31 cellular contexts compared by ENCODE assay signal in the genomic region with DNA sequence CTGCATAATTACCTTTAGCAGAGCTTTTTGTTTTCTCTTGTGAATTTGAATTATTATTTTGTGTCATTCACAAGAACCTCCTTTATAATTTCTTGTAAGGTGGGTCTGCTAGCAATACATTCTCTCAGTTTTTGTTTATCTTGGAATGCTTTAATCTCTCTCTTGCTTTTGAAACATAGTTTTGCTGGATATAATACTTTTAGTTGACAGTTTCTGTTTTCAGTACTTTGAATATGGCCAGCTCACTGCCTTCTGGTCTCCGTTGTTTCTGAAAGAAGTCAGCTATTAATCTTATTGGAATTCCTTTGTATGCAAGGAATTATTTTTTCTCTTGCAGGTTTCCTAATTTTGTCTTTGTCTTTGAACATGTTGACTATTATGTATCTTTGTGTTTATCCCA.
DNase-seq lines count a peak whose midpoint lies in the region; ATAC-seq and TF ChIP-seq lines count a peak whose summit lies in the region.
"Had no signal": no experiment of that assay in that cellular context is flagged by ENCODE, and none has a peak within 500 bp of the region (broad histone marks: within the 10 kb centered on the region; RNA-seq: fewer than 3 reads in every experiment).

No MANE protein-coding gene starts in this region.

- H3K4me1 ChIP-seq in HEK293 (ENCODE audit: control insufficient read depth, insufficient read depth, low read length) (no peaks in the 10 kb centered on the region), endodermal cell (ENCODE audit: control insufficient read depth, insufficient read depth, low read length) (no peaks in the 10 kb centered on the region)
- H3K4me1 ChIP-seq: A549; BE2C; BLaER1; BLaER1 treated with 17β-estradiol and CSF1 and Interleukin-3, amounts not matched to agents 10 nM and 100 nM; Caco-2 had no signal

- H3K27ac ChIP-seq in HEK293 (ENCODE audit: extremely low read depth, low read depth, low read length) (no peak overlapping the region), endodermal cell (ENCODE audit: low read depth, low read length) (no peak overlapping the region)
- H3K27ac ChIP-seq: 22Rv1; A549; BLaER1; BLaER1 treated with 17β-estradiol and CSF1 and Interleukin-3, amounts not matched to agents 10 nM and 100 nM; C4-2B had no signal

- WGBS in endodermal cell (ENCODE audit: insufficient coverage in 1 of 2, insufficient read length in 1 of 2), 2 experiments: 100% methylated on average over 1 of the region's 1 CpG; no CpG with 5 or more reads in 1 of the 2 experiments

- H3K27ac Mint-ChIP-seq in endodermal cell: no peak overlapping the region
- no peak overlapping the region for H3K27ac Mint-ChIP-seq in activated naive CD4-positive, alpha-beta T cell treated with anti-CD3 and anti-CD28 coated beads, Interleukin-2, amount 50 U/mL, for 72 hours
- H3K27ac Mint-ChIP-seq: B cell; CD14-positive monocyte; CD4-positive, alpha-beta memory T cell; CD4-positive, alpha-beta T cell; CD4-positive, CD25-positive, alpha-beta regulatory T cell; CD8-positive, alpha-beta memory T cell; CD8-positive, alpha-beta T cell had no signal

- peaks cover 12% of the 10 kb centered on the region for H3K9me3 Mint-ChIP-seq in endodermal cell
- H3K9me3 Mint-ChIP-seq in activated naive CD4-positive, alpha-beta T cell treated with anti-CD3 and anti-CD28 coated beads, Interleukin-2, amount 50 U/mL, for 72 hours: peaks cover 17 to 23% of the 10 kb centered on the region in 2 donors

- no peaks in the 10 kb centered on the region for H3K4me1 Mint-ChIP-seq in endodermal cell
- H3K4me1 Mint-ChIP-seq: B cell; CD14-positive monocyte; CD4-positive, alpha-beta memory T cell; CD4-positive, CD25-positive, alpha-beta regulatory T cell; CD8-positive, alpha-beta memory T cell had no signal

- no peaks in the 10 kb centered on the region for H3K27me3 ChIP-seq in endodermal cell (ENCODE audit: control insufficient read depth, insufficient read depth, low read length, poor library complexity, severe bottlenecking)
- H3K27me3 ChIP-seq: BE2C; BLaER1; BLaER1 treated with 17β-estradiol and CSF1 and Interleukin-3, amounts not matched to agents 10 nM and 100 nM had no signal

- H3K9me3 ChIP-seq in HEK293 (ENCODE audit: control insufficient read depth, insufficient read depth, low read depth, low read length): no peaks in the 10 kb centered on the region
- peaks cover 28% of the 10 kb centered on the region for H3K9me3 ChIP-seq in endodermal cell (ENCODE audit: control insufficient read depth, low read length)
- H3K9me3 ChIP-seq: BE2C, Caco-2 had no signal

- H3K9ac ChIP-seq in endodermal cell (ENCODE audit: extremely low read depth, low read length, poor library complexity, severe bottlenecking): no peak overlapping the region
- H3K9ac ChIP-seq: BLaER1; BLaER1 treated with 17β-estradiol and CSF1 and Interleukin-3, amounts not matched to agents 10 nM and 100 nM had no signal

- H3K4me3 Mint-ChIP-seq in endodermal cell: no peak overlapping the region
- H3K4me3 Mint-ChIP-seq: B cell; CD14-positive monocyte; CD4-positive, alpha-beta memory T cell; CD4-positive, alpha-beta T cell; CD4-positive, CD25-positive, alpha-beta regulatory T cell; CD8-positive, alpha-beta memory T cell; CD8-positive, alpha-beta T cell had no signal

- no peaks in the 10 kb centered on the region for H3K27me3 Mint-ChIP-seq in endodermal cell (ENCODE audit: insufficient read depth)
- H3K27me3 Mint-ChIP-seq: B cell; CD4-positive, alpha-beta T cell had no signal

- no peaks in the 10 kb centered on the region for H3K36me3 Mint-ChIP-seq in endodermal cell (ENCODE audit: low read depth)
- peaks cover 0 to 23% of the 10 kb centered on the region in 2 donors for H3K36me3 Mint-ChIP-seq in activated naive CD4-positive, alpha-beta T cell treated with anti-CD3 and anti-CD28 coated beads, Interleukin-2, amount 50 U/mL, for 72 hours
- H3K36me3 Mint-ChIP-seq: CD14-positive monocyte; CD4-positive, alpha-beta memory T cell; CD4-positive, CD25-positive, alpha-beta regulatory T cell; CD8-positive, alpha-beta memory T cell; CD8-positive, alpha-beta T cell had no signal

- H3K36me3 ChIP-seq in HEK293 (ENCODE audit: control insufficient read depth in 2 of 2, insufficient read depth in 1 of 2, low read length in 2 of 2) (no peaks in the 10 kb centered on the region), endodermal cell (ENCODE audit: control insufficient read depth, insufficient read depth, low read length) (no peaks in the 10 kb centered on the region)
- H3K36me3 ChIP-seq: BE2C; BLaER1; BLaER1 treated with 17β-estradiol and CSF1 and Interleukin-3, amounts not matched to agents 10 nM and 100 nM had no signal

- H3K4me3 ChIP-seq in HEK293 (ENCODE audit: low read depth, low read length) (no peak overlapping the region), endodermal cell (ENCODE audit: low read length) (peak overlapping the region; percentile 54)
- H3K4me3 ChIP-seq: A549; BLaER1; BLaER1 treated with 17β-estradiol and CSF1 and Interleukin-3, amounts not matched to agents 10 nM and 100 nM had no signal

- CTCF ChIA-PET in HEK293 (lab: Yijun Ruan, JAX): interaction anchor here (0.9 to 1.3 kb wide), 3 partner anchors 69 to 480 kb away, joined by 3 to 4 read pairs (median 3); no protein-coding TSS in a partner anchor

- POLR2A ChIA-PET in HEK293 (lab: Yijun Ruan, JAX): no interaction called here

- no peak for DNase-seq in endodermal cell
- no peak for DNase-seq in GM20000 (ENCODE audit: low spot score)
- DNase-seq in activated naive CD4-positive, alpha-beta T cell treated with anti-CD3 and anti-CD28 coated beads, Interleukin-2, amount 50 U/mL, for 72 hours (ENCODE audit: low spot score in 2 of 2): no peak
- DNase-seq: 8988T; ACHN; AML-193; BE2C; C1 segment of cervical spinal cord; Caco-2; Calu3; CD4-positive, alpha-beta memory T cell; CD4-positive, alpha-beta T cell; CD4-positive, CD25-positive, alpha-beta regulatory T cell; CD8-positive, alpha-beta memory T cell; CD8-positive, alpha-beta T cell; COR-L47; DMS 273 treated with DMSO at 0.1 percent for 48 hours; DMS153; DMS53; DMS79; DMS79 treated with DMSO at 0.1 percent for 48 hours; DND-41; EL had no signal

- no peak for TF ChIP-seq CTCF in HEK293 (tag by site-specific recombination; IDR thresholded peaks at IDR 0.05)
- no peak for TF ChIP-seq CTCF in endodermal cell (conservative IDR thresholded peaks at IDR 0.05)
- no peak for TF ChIP-seq CTCF in GM20000 (IDR thresholded peaks at IDR 0.05; ENCODE audit: extremely low read depth, missing control alignments)

- ATAC-seq in activated naive CD4-positive, alpha-beta T cell treated with anti-CD3 and anti-CD28 coated beads, Interleukin-2, amount 50 U/mL, for 72 hours: no peak
- ATAC-seq: A549; CD8-positive, alpha-beta T cell had no signal

TF ChIP-seq in HEK293, 187 proteins besides CTCF, POLR2A, EP300 and RAD21:
- TF ChIP-seq SCRT2 (tag by site-specific recombination; IDR thresholded peaks at IDR 0.05) (no peak), SETDB1 (IDR thresholded peaks at IDR 0.05; ENCODE audit: insufficient read length, low read length) (peak; percentile 93)
